ENCODE assay signal across 17 cellular contexts in the genomic region with DNA sequence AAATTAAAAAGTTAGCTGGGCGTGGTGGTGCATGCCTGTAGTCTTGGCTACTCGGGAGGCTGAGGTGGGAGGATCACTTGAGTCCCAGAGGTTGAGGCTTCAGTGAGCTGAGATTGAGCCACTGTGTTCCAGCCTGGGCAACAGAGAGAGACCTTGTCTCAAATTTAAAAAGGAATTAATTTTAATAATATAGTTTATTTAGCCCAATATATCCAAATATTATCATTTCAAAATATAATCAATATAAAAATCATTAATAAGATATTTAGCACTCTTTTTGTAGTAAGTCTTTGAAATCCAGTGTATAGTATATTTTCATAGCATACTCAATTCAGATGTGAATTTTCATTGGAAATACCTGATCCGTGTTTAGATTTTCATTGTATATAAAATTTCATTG. TPM values are rescaled to one million over a fixed set of nuclear protein-coding genes. Genes with fewer than 3 reads are reported as not detected.
DNase-seq lines count a peak whose midpoint lies in the region; ATAC-seq, FAIRE-seq and TF ChIP-seq lines count a peak whose summit lies in the region.
"Had no signal": no experiment of that assay in that cellular context is flagged by ENCODE, and none has a peak within 500 bp of the region (broad histone marks: within the 10 kb centered on the region; RNA-seq: fewer than 3 reads in every experiment).

No MANE protein-coding gene starts in this region.

- CTCF ChIA-PET in PC-9 (lab: Charles Lee): no interaction called here

- BruUV-seq in PC-9 (replicated peaks; lab: Mats Ljungman, UMichigan): no TSS peak

- H3K9ac ChIP-seq in BLaER1 treated with 17β-estradiol and CSF1 and Interleukin-3, amounts not matched to agents 10 nM and 100 nM: no peak overlapping the region
- H3K9ac ChIP-seq: KMS-11 had no signal

- H3K4me3 ChIP-seq in BLaER1 treated with 17β-estradiol and CSF1 and Interleukin-3, amounts not matched to agents 10 nM and 100 nM: no peak overlapping the region
- H3K4me3 ChIP-seq in PC-9 (no peak overlapping the region), sigmoid colon (no peak overlapping the region)
- H3K4me3 ChIP-seq: Peyer's patch had no signal

- H3K9me3 ChIP-seq in BLaER1 treated with 17β-estradiol and CSF1 and Interleukin-3, amounts not matched to agents 10 nM and 100 nM (replicated peaks in 1 of 11): no peaks in the 10 kb centered on the region
- H3K9me3 ChIP-seq in PC-9 (ENCODE audit: insufficient read depth, low read depth): no peaks in the 10 kb centered on the region
- H3K9me3 ChIP-seq in sigmoid colon: no peaks in the 10 kb centered on the region
- H3K9me3 ChIP-seq: Peyer's patch had no signal

- TF ChIP-seq CTCF in PC-9 (conservative IDR thresholded peaks at IDR 0.05) (no peak), sigmoid colon (IDR thresholded peaks at IDR 0.05) (no peak)

- peaks cover 13% of the 10 kb centered on the region; the same call in 1 of the 2 replicates for H3F3A ChIP-seq in PC-9 (ENCODE audit: insufficient read depth, low read depth)

- intact Hi-C loops in PC-9 (cut with micrococcal nuclease; ENCODE audit: unreplicated experiment): loop anchor here (5.0 kb wide), 1 partner anchor 47 kb away; no protein-coding TSS in a partner anchor
- intact Hi-C loops in sigmoid colon (cut with DNase I): no loop called here

- no peak for TF ChIP-seq EP300 in sigmoid colon (IDR thresholded peaks at IDR 0.05)

- H3K4me2 ChIP-seq in BLaER1 treated with 17β-estradiol and CSF1 and Interleukin-3, amounts not matched to agents 10 nM and 100 nM: peak overlapping the region in 7 of 11 experiments; percentile 38 to 69 (median 58); a peak in 8 of 22 replicates
- no peak overlapping the region for H3K4me2 ChIP-seq in PC-9
- H3K4me2 ChIP-seq: KMS-11 had no signal

- peaks cover 6 to 70% (median 50%) of the 10 kb centered on the region in 10 experiments; a peak in 19 of 20 replicates for H3K4me1 ChIP-seq in BLaER1 treated with 17β-estradiol and CSF1 and Interleukin-3, amounts not matched to agents 10 nM and 100 nM
- H3K4me1 ChIP-seq in PC-9 (replicated peaks; ENCODE audit: insufficient read depth) (peaks cover 28% of the 10 kb centered on the region), sigmoid colon (no peaks in the 10 kb centered on the region)
- H3K4me1 ChIP-seq: Peyer's patch had no signal

- H3K27ac ChIP-seq in BLaER1 treated with 17β-estradiol and CSF1 and Interleukin-3, amounts not matched to agents 10 nM and 100 nM: peak overlapping the region in 6 of 11 experiments; percentile 37 to 71 (median 51); a peak in 7 of 22 replicates
- 0 out of 2 replicates have a peak overlapping the region, but pooled peaks have one; percentile 64 for H3K27ac ChIP-seq in PC-9
- no peak overlapping the region for H3K27ac ChIP-seq in sigmoid colon
- H3K27ac ChIP-seq: KMS-11, Peyer's patch had no signal

- 0 out of 22 replicates have a peak, but pooled peaks cover 0 to 5% (median 0%) of the 10 kb centered on the region in 11 experiments for H4K20me1 ChIP-seq in BLaER1 treated with 17β-estradiol and CSF1 and Interleukin-3, amounts not matched to agents 10 nM and 100 nM
- H4K20me1 ChIP-seq in PC-9 (ENCODE audit: insufficient read depth): no peaks in the 10 kb centered on the region

- H3K36me3 ChIP-seq in BLaER1 treated with 17β-estradiol and CSF1 and Interleukin-3, amounts not matched to agents 10 nM and 100 nM: peaks cover 17 to 84% (median 67%) of the 10 kb centered on the region in 11 experiments
- H3K36me3 ChIP-seq in PC-9 (ENCODE audit: low read depth) (no peaks in the 10 kb centered on the region), sigmoid colon (no peaks in the 10 kb centered on the region)
- H3K36me3 ChIP-seq: Peyer's patch had no signal

- ATAC-seq in GM21528 (IDR thresholded peaks at IDR 0.05; ENCODE audit: low FRiP score, unreplicated experiment) (no peak), HG03521 (IDR thresholded peaks at IDR 0.05; ENCODE audit: unreplicated experiment) (no peak)

- POLR2A ChIA-PET in PC-9 (lab: Charles Lee; ENCODE audit: unreplicated experiment): no interaction called here

- 88% methylated on average over 3 of the region's 3 CpGs for WGBS in sigmoid colon, 2 donors

- no peaks in the 10 kb centered on the region for H3K79me2 ChIP-seq in PC-9 (ENCODE audit: low read depth)

- no peak overlapping the region for H2AFZ ChIP-seq in PC-9

- no peak for TF ChIP-seq POLR2A in sigmoid colon (IDR thresholded peaks at IDR 0.05)

- DNase-seq in PC-9 (no peak), sigmoid colon (peak; percentile 37)
- DNase-seq in stimulated activated CD4-positive, alpha-beta T cell treated with anti-CD3 and anti-CD28 coated beads, Interleukin-4, amount 100 ng/mL, for 1 hour: no peak
- DNase-seq: MM.1S, NCI-H1105, NCI-H187, NCI-H2171, NCI-H774 had no signal

- peak; percentile 8 for FAIRE-seq in endometrium (lab: Jason Lieb, UNC)
- FAIRE-seq: GM12892, H1 had no signal

- no peaks in the 10 kb centered on the region for H3K9me2 ChIP-seq in PC-9 (ENCODE audit: insufficient read depth)

- H3K27me3 ChIP-seq in BLaER1 treated with 17β-estradiol and CSF1 and Interleukin-3, amounts not matched to agents 10 nM and 100 nM: no peaks in the 10 kb centered on the region
- no peaks in the 10 kb centered on the region for H3K27me3 ChIP-seq in PC-9 (ENCODE audit: insufficient read depth, low read depth)
- no peaks in the 10 kb centered on the region for H3K27me3 ChIP-seq in sigmoid colon
- H3K27me3 ChIP-seq: Peyer's patch had no signal

RNA-seq across cellular contexts. Expression of a gene that starts 43.2 kb away (rescaled TPM):
- not detected in 2 replicates for total RNA-seq in PC-9 (2021)
- total RNA-seq in sigmoid colon: not detected
- polyA plus RNA-seq in sigmoid colon: 1 to 10 TPM in 2 of 3 donors, not detected in 1; 1.1 to 1.8 TPM
- total RNA-seq: H1, NCI-H460, Peyer's patch had no signal

RNA-seq across cellular contexts. Expression of a gene that starts 50.0 kb away (rescaled TPM):
- total RNA-seq in PC-9 (2021) (not detected in 2 replicates), sigmoid colon (not detected)
- polyA plus RNA-seq in sigmoid colon: under 1 TPM in 1 of 3 donors, not detected in 2; 0.38 TPM
- total RNA-seq: H1, NCI-H460, Peyer's patch had no signal

Comparison
In these comparisons a context has a peak if more than half of its experiments do, and no peak if none do; other contexts are left out.
1. H3K27ac ChIP-seq: peak in BLaER1 treated with 17β-estradiol and CSF1 and Interleukin-3, amounts not matched to agents 10 nM and 100 nM (6 of 11) and PC-9 (single experiment); none in sigmoid colon (0 of 4).